13 cellular contexts compared by ENCODE assay signal in the genomic region with DNA sequence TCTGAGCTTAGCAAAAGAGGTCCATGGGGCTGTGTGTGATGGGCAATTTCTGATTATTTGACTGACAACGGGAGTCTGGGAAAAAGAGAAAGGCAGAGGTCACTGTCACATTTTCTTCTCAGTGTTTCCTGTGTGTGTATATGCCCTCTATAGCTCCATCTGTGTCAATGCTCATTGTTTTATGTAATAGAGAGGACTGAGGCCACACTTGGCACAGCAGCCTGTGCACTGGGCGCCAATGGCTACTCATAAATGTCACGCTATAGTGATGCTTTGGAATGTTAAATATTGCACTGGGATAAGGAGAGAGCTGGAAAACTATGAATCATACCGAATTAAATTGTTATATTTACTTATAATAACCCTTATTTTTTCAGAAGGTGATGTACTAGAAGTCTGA.
A peak's percentile ranks its signal among the peaks of the same experiment; 100 is the strongest.
DNase-seq lines count a peak whose midpoint lies in the region; ATAC-seq and TF ChIP-seq lines count a peak whose summit lies in the region.
"Had no signal": no experiment of that assay in that cellular context is flagged by ENCODE, and none has a peak within 500 bp of the region (broad histone marks: within the 10 kb centered on the region; RNA-seq: fewer than 3 reads in every experiment).

No MANE protein-coding gene starts in this region.

- H3K4me3 ChIP-seq in Loucy (ENCODE audit: low read length, poor library complexity, severe bottlenecking) (no peak overlapping the region), PC-3 (ENCODE audit: low read length) (no peak overlapping the region), osteoblast (ENCODE audit: insufficient read depth, low read length) (no peak overlapping the region)
- H3K4me3 ChIP-seq: GM12878 had no signal

- H3K9ac ChIP-seq in Loucy (ENCODE audit: low read depth, low read length, poor library complexity, severe bottlenecking): no peak overlapping the region
- no peak overlapping the region for H3K9ac ChIP-seq in PC-3 (ENCODE audit: low read length)

- H2AFZ ChIP-seq in Loucy (ENCODE audit: low read length) (no peak overlapping the region), PC-3 (ENCODE audit: low read length) (no peak overlapping the region), osteoblast (ENCODE audit: low read length) (no peak overlapping the region)

- DNase-seq in AG20443 (ENCODE audit: low spot score): peak; percentile 6
- peak; percentile 55 for DNase-seq in PC-3
- DNase-seq in osteoblast (ENCODE audit: insufficient read length, low spot score, missing footprints): peak; percentile 46
- DNase-seq in GM19240 (ENCODE audit: insufficient read length, low spot score): no peak
- DNase-seq: CD8-positive, alpha-beta T cell; COR-L47; HCEC 1CT; HFFc6 had no signal

- H3K36me3 ChIP-seq in Loucy (ENCODE audit: insufficient read depth, low read length) (no peaks in the 10 kb centered on the region), PC-3 (ENCODE audit: low read depth, low read length) (no peaks in the 10 kb centered on the region), osteoblast (ENCODE audit: insufficient read depth, low read length) (no peaks in the 10 kb centered on the region)

- intact Hi-C loops in PC-3 (cut with micrococcal nuclease): loop anchor here (5.0 kb wide), 2 partner anchors 70 to 330 kb away; no protein-coding TSS in a partner anchor

- no peaks in the 10 kb centered on the region for H4K20me1 ChIP-seq in Loucy (ENCODE audit: insufficient read depth, low read length, poor library complexity, severe bottlenecking)
- H4K20me1 ChIP-seq in PC-3 (ENCODE audit: low read length): no peaks in the 10 kb centered on the region
- H4K20me1 ChIP-seq in osteoblast (ENCODE audit: insufficient read depth, low read length): no peaks in the 10 kb centered on the region

- no peaks in the 10 kb centered on the region for H3K27me3 ChIP-seq in Loucy (ENCODE audit: insufficient read depth, low read length, poor library complexity, severe bottlenecking)
- H3K27me3 ChIP-seq in PC-3 (ENCODE audit: low read length): no peaks in the 10 kb centered on the region
- no peaks in the 10 kb centered on the region for H3K27me3 ChIP-seq in osteoblast (ENCODE audit: insufficient read depth, low read length)

- no peaks in the 10 kb centered on the region for H3K9me2 ChIP-seq in Loucy (replicated peaks; ENCODE audit: low read depth, low read length)
- H3K9me2 ChIP-seq in PC-3 (replicated peaks; ENCODE audit: low read length): no peaks in the 10 kb centered on the region

- ATAC-seq in PC-3: peak; percentile 95
- no peak for ATAC-seq in GM19328 (IDR thresholded peaks at IDR 0.05; ENCODE audit: unreplicated experiment)
- ATAC-seq in HG03045 (IDR thresholded peaks at IDR 0.05; ENCODE audit: unreplicated experiment): no peak
- ATAC-seq: CD8-positive, alpha-beta T cell; GM12878 had no signal

- H3K27ac ChIP-seq in PC-3 (ENCODE audit: low read length) (no peak overlapping the region), osteoblast (ENCODE audit: low read depth, low read length) (no peak overlapping the region)
- H3K27ac ChIP-seq: HL-60 had no signal

- H3K4me1 ChIP-seq in Loucy (ENCODE audit: insufficient read depth, low read length, poor library complexity, severe bottlenecking) (no peaks in the 10 kb centered on the region), PC-3 (ENCODE audit: insufficient read depth, low read length) (peaks cover 6% of the 10 kb centered on the region; the same call in 1 of the 2 replicates), osteoblast (ENCODE audit: insufficient read depth, low read length) (peaks cover 6% of the 10 kb centered on the region)

- no peaks in the 10 kb centered on the region for H3K9me3 ChIP-seq in Loucy (ENCODE audit: insufficient read depth, low read depth, low read length)
- no peaks in the 10 kb centered on the region for H3K9me3 ChIP-seq in PC-3 (ENCODE audit: low read length)
- H3K9me3 ChIP-seq in osteoblast (ENCODE audit: low read depth, low read length): no peaks in the 10 kb centered on the region

- no peaks in the 10 kb centered on the region for H3F3A ChIP-seq in Loucy (ENCODE audit: low read depth)
- no peaks in the 10 kb centered on the region for H3F3A ChIP-seq in PC-3 (ENCODE audit: low read length, unreplicated experiment)

- CTCF ChIA-PET in PC-3 (lab: Charles Lee): no interaction called here

- TF ChIP-seq CTCF in Loucy (conservative IDR thresholded peaks at IDR 0.05; ENCODE audit: low read length) (0 out of 2 replicates have a peak, but pooled peaks have one; percentile 18), PC-3 (conservative IDR thresholded peaks at IDR 0.05; ENCODE audit: low read depth, low read length) (peak; percentile 17; the same call in 1 of the 2 replicates), osteoblast (IDR thresholded peaks at IDR 0.05; ENCODE audit: extremely low read depth, low read depth, low read length) (no peak)

- BruUV-seq in PC-3 (replicated peaks; lab: Mats Ljungman, UMichigan): no TSS peak

- H3K79me2 ChIP-seq in Loucy (ENCODE audit: insufficient read depth, low read length) (no peaks in the 10 kb centered on the region), PC-3 (ENCODE audit: low read length) (no peaks in the 10 kb centered on the region), osteoblast (ENCODE audit: insufficient read depth, low read length) (no peaks in the 10 kb centered on the region)

- POLR2A ChIA-PET in PC-3 (lab: Charles Lee; ENCODE audit: unreplicated experiment): no interaction called here

- no peak overlapping the region for H3K4me2 ChIP-seq in Loucy (ENCODE audit: low read depth, low read length, poor library complexity, severe bottlenecking)
- H3K4me2 ChIP-seq in PC-3 (ENCODE audit: low read length): no peak overlapping the region
- no peak overlapping the region for H3K4me2 ChIP-seq in osteoblast (ENCODE audit: insufficient read depth, low read length)
